In the genomic region with DNA sequence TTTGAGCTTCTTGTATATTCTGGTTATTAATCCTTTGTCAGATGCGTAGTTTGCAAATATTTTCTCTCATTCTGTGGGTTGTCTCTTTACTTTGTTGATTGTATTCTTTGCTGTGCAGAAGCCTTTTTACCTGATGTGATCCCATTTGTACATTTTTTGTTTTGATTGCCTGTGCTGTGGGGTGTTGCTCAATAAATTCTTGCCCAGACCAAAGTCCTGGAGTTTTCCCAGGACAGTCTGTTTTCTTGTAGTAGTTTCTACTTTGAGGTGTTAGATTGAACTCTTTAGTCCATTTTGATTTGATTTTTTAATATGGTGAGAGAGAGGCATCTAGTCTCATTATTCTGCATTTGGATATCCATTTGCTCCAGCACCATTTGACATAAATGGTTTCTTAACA, we compare ENCODE assay signal across 3 cellular contexts.
TF ChIP-seq lines count a peak whose summit lies in the region.

No MANE protein-coding gene starts in this region.

TF ChIP-seq in GM23338, 12 proteins besides CTCF, POLR2A, EP300 and RAD21:
- TF ChIP-seq, protein P1, sequence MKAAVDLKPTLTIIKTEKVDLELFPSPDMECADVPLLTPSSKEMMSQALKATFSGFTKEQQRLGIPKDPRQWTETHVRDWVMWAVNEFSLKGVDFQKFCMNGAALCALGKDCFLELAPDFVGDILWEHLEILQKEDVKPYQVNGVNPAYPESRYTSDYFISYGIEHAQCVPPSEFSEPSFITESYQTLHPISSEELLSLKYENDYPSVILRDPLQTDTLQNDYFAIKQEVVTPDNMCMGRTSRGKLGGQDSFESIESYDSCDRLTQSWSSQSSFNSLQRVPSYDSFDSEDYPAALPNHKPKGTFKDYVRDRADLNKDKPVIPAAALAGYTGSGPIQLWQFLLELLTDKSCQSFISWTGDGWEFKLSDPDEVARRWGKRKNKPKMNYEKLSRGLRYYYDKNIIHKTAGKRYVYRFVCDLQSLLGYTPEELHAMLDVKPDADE (IDR thresholded peaks at IDR 0.05) = no peak
- TF ChIP-seq POLR2AphosphoS5 (IDR thresholded peaks at IDR 0.05; ENCODE audit: low read depth) = no peak
- TF ChIP-seq JUNB (IDR thresholded peaks at IDR 0.05; ENCODE audit: unreplicated experiment) = no peak

TF ChIP-seq in WTC11, 78 proteins besides CTCF, POLR2A, EP300 and RAD21 (continues in another document):
- TF ChIP-seq, protein P2, sequence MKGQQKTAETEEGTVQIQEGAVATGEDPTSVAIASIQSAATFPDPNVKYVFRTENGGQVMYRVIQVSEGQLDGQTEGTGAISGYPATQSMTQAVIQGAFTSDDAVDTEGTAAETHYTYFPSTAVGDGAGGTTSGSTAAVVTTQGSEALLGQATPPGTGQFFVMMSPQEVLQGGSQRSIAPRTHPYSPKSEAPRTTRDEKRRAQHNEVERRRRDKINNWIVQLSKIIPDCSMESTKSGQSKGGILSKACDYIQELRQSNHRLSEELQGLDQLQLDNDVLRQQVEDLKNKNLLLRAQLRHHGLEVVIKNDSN (CRISPR knock-in tag; IDR thresholded peaks at IDR 0.05) = no peak
- TF ChIP-seq EMX1 (CRISPR knock-in tag; IDR thresholded peaks at IDR 0.05) (no peak), SOX15 (CRISPR knock-in tag; IDR thresholded peaks at IDR 0.05) (no peak), ZNF423 (CRISPR knock-in tag; IDR thresholded peaks at IDR 0.05) (no peak), FOXJ3 (CRISPR knock-in tag; IDR thresholded peaks at IDR 0.05; ENCODE audit: borderline replicate concordance) (no peak), TEAD4 (CRISPR knock-in tag; IDR thresholded peaks at IDR 0.05) (no peak), NR1H2 (CRISPR knock-in tag; IDR thresholded peaks at IDR 0.05) (no peak), NFE2L1 (CRISPR knock-in tag; IDR thresholded peaks at IDR 0.05) (no peak), TEAD1 (CRISPR knock-in tag; IDR thresholded peaks at IDR 0.05) (no peak)
- TF ChIP-seq, protein P3, sequence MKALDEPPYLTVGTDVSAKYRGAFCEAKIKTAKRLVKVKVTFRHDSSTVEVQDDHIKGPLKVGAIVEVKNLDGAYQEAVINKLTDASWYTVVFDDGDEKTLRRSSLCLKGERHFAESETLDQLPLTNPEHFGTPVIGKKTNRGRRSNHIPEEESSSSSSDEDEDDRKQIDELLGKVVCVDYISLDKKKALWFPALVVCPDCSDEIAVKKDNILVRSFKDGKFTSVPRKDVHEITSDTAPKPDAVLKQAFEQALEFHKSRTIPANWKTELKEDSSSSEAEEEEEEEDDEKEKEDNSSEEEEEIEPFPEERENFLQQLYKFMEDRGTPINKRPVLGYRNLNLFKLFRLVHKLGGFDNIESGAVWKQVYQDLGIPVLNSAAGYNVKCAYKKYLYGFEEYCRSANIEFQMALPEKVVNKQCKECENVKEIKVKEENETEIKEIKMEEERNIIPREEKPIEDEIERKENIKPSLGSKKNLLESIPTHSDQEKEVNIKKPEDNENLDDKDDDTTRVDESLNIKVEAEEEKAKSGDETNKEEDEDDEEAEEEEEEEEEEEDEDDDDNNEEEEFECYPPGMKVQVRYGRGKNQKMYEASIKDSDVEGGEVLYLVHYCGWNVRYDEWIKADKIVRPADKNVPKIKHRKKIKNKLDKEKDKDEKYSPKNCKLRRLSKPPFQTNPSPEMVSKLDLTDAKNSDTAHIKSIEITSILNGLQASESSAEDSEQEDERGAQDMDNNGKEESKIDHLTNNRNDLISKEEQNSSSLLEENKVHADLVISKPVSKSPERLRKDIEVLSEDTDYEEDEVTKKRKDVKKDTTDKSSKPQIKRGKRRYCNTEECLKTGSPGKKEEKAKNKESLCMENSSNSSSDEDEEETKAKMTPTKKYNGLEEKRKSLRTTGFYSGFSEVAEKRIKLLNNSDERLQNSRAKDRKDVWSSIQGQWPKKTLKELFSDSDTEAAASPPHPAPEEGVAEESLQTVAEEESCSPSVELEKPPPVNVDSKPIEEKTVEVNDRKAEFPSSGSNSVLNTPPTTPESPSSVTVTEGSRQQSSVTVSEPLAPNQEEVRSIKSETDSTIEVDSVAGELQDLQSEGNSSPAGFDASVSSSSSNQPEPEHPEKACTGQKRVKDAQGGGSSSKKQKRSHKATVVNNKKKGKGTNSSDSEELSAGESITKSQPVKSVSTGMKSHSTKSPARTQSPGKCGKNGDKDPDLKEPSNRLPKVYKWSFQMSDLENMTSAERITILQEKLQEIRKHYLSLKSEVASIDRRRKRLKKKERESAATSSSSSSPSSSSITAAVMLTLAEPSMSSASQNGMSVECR (CRISPR knock-in tag; IDR thresholded peaks at IDR 0.05; ENCODE audit: borderline replicate concordance) = no peak
- TF ChIP-seq, protein P4, sequence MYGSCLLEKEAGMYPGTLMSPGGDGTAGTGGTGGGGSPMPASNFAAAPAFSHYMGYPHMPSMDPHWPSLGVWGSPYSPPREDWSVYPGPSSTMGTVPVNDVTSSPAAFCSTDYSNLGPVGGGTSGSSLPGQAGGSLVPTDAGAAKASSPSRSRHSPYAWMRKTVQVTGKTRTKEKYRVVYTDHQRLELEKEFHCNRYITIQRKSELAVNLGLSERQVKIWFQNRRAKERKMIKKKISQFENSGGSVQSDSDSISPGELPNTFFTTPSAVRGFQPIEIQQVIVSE (CRISPR knock-in tag; IDR thresholded peaks at IDR 0.05; ENCODE audit: borderline replicate concordance) = no peak
- TF ChIP-seq, protein P5, sequence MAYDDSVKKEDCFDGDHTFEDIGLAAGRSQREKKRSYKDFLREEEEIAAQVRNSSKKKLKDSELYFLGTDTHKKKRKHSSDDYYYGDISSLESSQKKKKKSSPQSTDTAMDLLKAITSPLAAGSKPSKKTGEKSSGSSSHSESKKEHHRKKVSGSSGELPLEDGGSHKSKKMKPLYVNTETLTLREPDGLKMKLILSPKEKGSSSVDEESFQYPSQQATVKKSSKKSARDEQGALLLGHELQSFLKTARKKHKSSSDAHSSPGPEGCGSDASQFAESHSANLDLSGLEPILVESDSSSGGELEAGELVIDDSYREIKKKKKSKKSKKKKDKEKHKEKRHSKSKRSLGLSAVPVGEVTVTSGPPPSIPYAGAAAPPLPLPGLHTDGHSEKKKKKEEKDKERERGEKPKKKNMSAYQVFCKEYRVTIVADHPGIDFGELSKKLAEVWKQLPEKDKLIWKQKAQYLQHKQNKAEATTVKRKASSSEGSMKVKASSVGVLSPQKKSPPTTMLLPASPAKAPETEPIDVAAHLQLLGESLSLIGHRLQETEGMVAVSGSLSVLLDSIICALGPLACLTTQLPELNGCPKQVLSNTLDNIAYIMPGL (CRISPR knock-in tag; IDR thresholded peaks at IDR 0.05) = no peak
- TF ChIP-seq, protein P6, sequence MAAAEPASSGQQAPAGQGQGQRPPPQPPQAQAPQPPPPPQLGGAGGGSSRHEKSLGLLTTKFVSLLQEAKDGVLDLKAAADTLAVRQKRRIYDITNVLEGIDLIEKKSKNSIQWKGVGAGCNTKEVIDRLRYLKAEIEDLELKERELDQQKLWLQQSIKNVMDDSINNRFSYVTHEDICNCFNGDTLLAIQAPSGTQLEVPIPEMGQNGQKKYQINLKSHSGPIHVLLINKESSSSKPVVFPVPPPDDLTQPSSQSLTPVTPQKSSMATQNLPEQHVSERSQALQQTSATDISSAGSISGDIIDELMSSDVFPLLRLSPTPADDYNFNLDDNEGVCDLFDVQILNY (CRISPR knock-in tag; IDR thresholded peaks at IDR 0.05) = no peak
- TF ChIP-seq, protein P7, sequence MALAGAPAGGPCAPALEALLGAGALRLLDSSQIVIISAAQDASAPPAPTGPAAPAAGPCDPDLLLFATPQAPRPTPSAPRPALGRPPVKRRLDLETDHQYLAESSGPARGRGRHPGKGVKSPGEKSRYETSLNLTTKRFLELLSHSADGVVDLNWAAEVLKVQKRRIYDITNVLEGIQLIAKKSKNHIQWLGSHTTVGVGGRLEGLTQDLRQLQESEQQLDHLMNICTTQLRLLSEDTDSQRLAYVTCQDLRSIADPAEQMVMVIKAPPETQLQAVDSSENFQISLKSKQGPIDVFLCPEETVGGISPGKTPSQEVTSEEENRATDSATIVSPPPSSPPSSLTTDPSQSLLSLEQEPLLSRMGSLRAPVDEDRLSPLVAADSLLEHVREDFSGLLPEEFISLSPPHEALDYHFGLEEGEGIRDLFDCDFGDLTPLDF (CRISPR knock-in tag; IDR thresholded peaks at IDR 0.05) = no peak

TF ChIP-seq in HepG2, 621 proteins besides CTCF, POLR2A, EP300 and RAD21 (continued from another document):
- TF ChIP-seq HNF4A (CRISPR knock-in tag; IDR thresholded peaks at IDR 0.05) (peak; percentile 69), SMYD3 (CRISPR knock-in tag; IDR thresholded peaks at IDR 0.05) (no peak), ZNF839 (CRISPR knock-in tag; IDR thresholded peaks at IDR 0.05; ENCODE audit: borderline replicate concordance) (no peak), CEBPG (CRISPR knock-in tag; IDR thresholded peaks at IDR 0.05) (peak; percentile 72)
- TF ChIP-seq, protein P8, sequence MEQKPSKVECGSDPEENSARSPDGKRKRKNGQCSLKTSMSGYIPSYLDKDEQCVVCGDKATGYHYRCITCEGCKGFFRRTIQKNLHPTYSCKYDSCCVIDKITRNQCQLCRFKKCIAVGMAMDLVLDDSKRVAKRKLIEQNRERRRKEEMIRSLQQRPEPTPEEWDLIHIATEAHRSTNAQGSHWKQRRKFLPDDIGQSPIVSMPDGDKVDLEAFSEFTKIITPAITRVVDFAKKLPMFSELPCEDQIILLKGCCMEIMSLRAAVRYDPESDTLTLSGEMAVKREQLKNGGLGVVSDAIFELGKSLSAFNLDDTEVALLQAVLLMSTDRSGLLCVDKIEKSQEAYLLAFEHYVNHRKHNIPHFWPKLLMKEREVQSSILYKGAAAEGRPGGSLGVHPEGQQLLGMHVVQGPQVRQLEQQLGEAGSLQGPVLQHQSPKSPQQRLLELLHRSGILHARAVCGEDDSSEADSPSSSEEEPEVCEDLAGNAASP (CRISPR knock-in tag; IDR thresholded peaks at IDR 0.05; ENCODE audit: borderline replicate concordance) = peak; percentile 49; the same call in 1 of the 2 replicates
